In genomic region chr17:45490615-45491433, GRCh38 we compare ENCODE assay signal across 8 cellular contexts. TPM values are rescaled to one million over a fixed set of nuclear protein-coding genes. Genes with fewer than 3 reads are reported as not detected.
DNase-seq lines count a peak whose midpoint lies in the region; TF ChIP-seq lines count a peak whose summit lies in the region.
"Not testable (repeated sequence)": the region's sequence is repeated elsewhere in the genome, so short reads cannot be mapped to it uniquely, and the experiment has no call there.

TSS of gene PLEKHM1 (minus strand) at chr17:45490721. CDS start at chr17:45482484, 8,237 bp downstream.

- H3K4me1 ChIP-seq in neutrophil (ENCODE audit: control insufficient read depth in 1 of 2, insufficient read depth in 1 of 2, low read depth in 1 of 2, low read length in 1 of 2) = peaks cover 55 to 58% of the 10 kb centered on the region in 2 experiments
- H3K4me1 ChIP-seq in subcutaneous abdominal adipose tissue (ENCODE audit: control insufficient read depth in 5 of 5, insufficient read depth in 5 of 5, low read length in 5 of 5) = peaks cover 0 to 30% (median 20%) of the 10 kb centered on the region in 5 donors

- H3K27me3 ChIP-seq in GM06990 (replicated peaks; ENCODE audit: control insufficient read depth, insufficient read depth, low read length); neutrophil; subcutaneous abdominal adipose tissue (ENCODE audit: control insufficient read depth in 5 of 5, insufficient read depth in 4 of 5, low read length in 5 of 5): not testable (repeated sequence)

- H3K9ac ChIP-seq in subcutaneous abdominal adipose tissue (ENCODE audit: low read length in 5 of 5) = peak within 1 kb of the TSS in 4 of 5 donors; percentile 59 to 76 (median 70)

- DNase-seq in GM06990 (ENCODE audit: extremely low read depth, insufficient read length) (peak; percentile 85), HFFc6 (peak; percentile 70), NAMALWA (ENCODE audit: low spot score) (peak; percentile 85), SKM-1 (lab: John Stamatoyannopoulos, UW; ENCODE audit: unreplicated experiment) (peak; percentile 41), germinal center (ENCODE audit: low spot score) (peak; percentile 82)
- peak; percentile 81 for DNase-seq in activated naive CD4-positive, alpha-beta T cell treated with anti-CD3 and anti-CD28 coated beads, Interleukin-2, amount 50 U/mL, for 16 hours

- H3K4me3 ChIP-seq in GM06990 (replicated peaks; ENCODE audit: low read depth, low read length) = peak within 1 kb of the TSS; percentile 75
- peak within 1 kb of the TSS; percentile 68 to 71 for H3K4me3 ChIP-seq in neutrophil (ENCODE audit: low read depth in 1 of 2, low read length in 1 of 2)
- H3K4me3 ChIP-seq in subcutaneous abdominal adipose tissue (ENCODE audit: low read depth in 1 of 5, low read length in 5 of 5) = peak within 1 kb of the TSS; percentile 56 to 68 (median 61)

- H3K4me3 Mint-ChIP-seq in HFFc6 = peak within 1 kb of the TSS; percentile 96

- not testable (repeated sequence) for H3K9me3 Mint-ChIP-seq in HFFc6

- peaks cover 30% of the 10 kb centered on the region for H3K4me1 Mint-ChIP-seq in HFFc6 (ENCODE audit: low read depth)

- not testable (repeated sequence) for H3K36me3 ChIP-seq in GM06990 (ENCODE audit: control insufficient read depth, insufficient read depth, low read length); neutrophil; subcutaneous abdominal adipose tissue (ENCODE audit: control insufficient read depth in 5 of 5, insufficient read depth in 5 of 5, low read length in 5 of 5)

- H3K9me3 ChIP-seq in neutrophil; subcutaneous abdominal adipose tissue (ENCODE audit: control insufficient read depth in 5 of 5, low read length in 5 of 5): not testable (repeated sequence)

- H3K27ac ChIP-seq in neutrophil (peak within 1 kb of the TSS; percentile 89), subcutaneous abdominal adipose tissue (ENCODE audit: low read depth, low read length) (peak within 1 kb of the TSS; percentile 82)

- H3K36me3 Mint-ChIP-seq in HFFc6 (ENCODE audit: low read depth) = not testable (repeated sequence)

- H3K27me3 Mint-ChIP-seq in HFFc6 (ENCODE audit: insufficient read depth) = not testable (repeated sequence)

- TF ChIP-seq CTCF in GM06990 (IDR thresholded peaks at IDR 0.05; ENCODE audit: insufficient read depth, low read length, poor library complexity, severe bottlenecking); HFFc6 (IDR thresholded peaks at IDR 0.05); neutrophil (IDR thresholded peaks at IDR 0.05): not testable (repeated sequence)

- peak within 1 kb of the TSS; percentile 90 for H3K27ac Mint-ChIP-seq in HFFc6

RNA-seq across cellular contexts. Expression of gene PLEKHM1, which starts in this region (rescaled TPM):
- 10 to 100 TPM; 32.0 to 43.1 (median 36.5) TPM for total RNA-seq in HFFc6 (2021; fragmentation: NEBNext Ultra II Directional; extraction: Animal tissue kit (Norgen Biotek cat#: 25700))

Comparison
In these comparisons a context has a peak if more than half of its experiments do, and no peak if none do; other contexts are left out.
1. Peak in every context shown above with its lines: DNase-seq, H3K4me3 ChIP-seq and H3K27ac ChIP-seq.